7 cellular contexts compared by ENCODE assay signal in the genomic region with DNA sequence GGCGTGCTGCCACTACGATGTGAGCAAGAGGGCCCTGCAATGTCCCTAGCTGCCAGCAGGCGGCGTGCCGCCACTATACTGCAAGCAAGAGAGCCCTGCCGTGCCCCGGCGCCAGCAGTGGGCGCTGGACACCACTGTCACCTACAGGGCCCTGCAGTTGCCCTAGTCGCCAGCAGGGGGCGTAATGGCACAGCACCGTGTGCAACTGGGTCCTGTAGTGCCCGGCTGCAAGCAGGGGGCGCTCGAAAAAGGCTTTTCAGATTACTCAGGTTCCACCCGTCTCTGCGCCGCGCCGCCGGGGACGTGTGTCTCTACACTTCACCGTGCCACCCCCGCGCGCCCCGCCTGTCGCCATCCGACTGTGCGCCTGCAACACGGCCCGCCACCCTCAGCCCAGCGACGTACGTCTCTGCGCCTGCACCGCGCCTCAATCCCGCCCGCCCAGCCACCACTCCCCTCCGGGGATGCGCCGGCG.
A peak's percentile ranks its signal among the peaks of the same experiment; 100 is the strongest.
DNase-seq lines count a peak whose midpoint lies in the region; ATAC-seq and TF ChIP-seq lines count a peak whose summit lies in the region.

No MANE protein-coding gene starts in this region.

- no peak overlapping the region for H3K4me3 ChIP-seq in gastrocnemius medialis

- no peaks in the 10 kb centered on the region for H3K4me1 ChIP-seq in gastrocnemius medialis

- H3K9me3 ChIP-seq in gastrocnemius medialis: no peaks in the 10 kb centered on the region

- TF ChIP-seq POLR2A in erythroblast (IDR thresholded peaks at IDR 0.05; ENCODE audit: low read length) (no peak), gastrocnemius medialis (IDR thresholded peaks at IDR 0.05) (no peak)

- ATAC-seq in gastrocnemius medialis (no peak), HG03159 (IDR thresholded peaks at IDR 0.05; ENCODE audit: unreplicated experiment) (no peak)

- H3K36me3 ChIP-seq in gastrocnemius medialis: no peaks in the 10 kb centered on the region

- TF ChIP-seq CTCF in GM20000 (IDR thresholded peaks at IDR 0.05; ENCODE audit: extremely low read depth, missing control alignments): peak; percentile 20
- peak in 2 of 5 experiments; percentile 40 to 47 for TF ChIP-seq CTCF in gastrocnemius medialis (IDR thresholded peaks at IDR 0.05 in 4 of 5, conservative IDR thresholded peaks at IDR 0.05 in 1 of 5)

- no peak for DNase-seq in GM20000 (ENCODE audit: low spot score)
- DNase-seq in SK-MEL-5 (ENCODE audit: low read depth, low spot score): peak; percentile 20
- DNase-seq in erythroblast (lab: John Stamatoyannopoulos, UW): peak; percentile 58 to 67
- peak; percentile 49 to 65 for DNase-seq in stimulated activated CD4-positive, alpha-beta T cell treated with anti-CD3 and anti-CD28 coated beads, Interleukin-2, amount 100 ng/mL, for 24 hours
- DNase-seq in gastrocnemius medialis: no peak
- DNase-seq in NCI-H510A (lab: John Stamatoyannopoulos, UW): no peak

- H3K27me3 ChIP-seq in gastrocnemius medialis: no peaks in the 10 kb centered on the region

- in situ Hi-C loops in SK-MEL-5 (cut with HindIII; ENCODE audit: low pct_unique_long_range_greater_than_20kb, low sequenced_read_pairs) (no loop called here), gastrocnemius medialis (cut with MboI; ENCODE audit: low sequenced_read_pairs in 4 of 4) (no loop called here)

- intact Hi-C loops in gastrocnemius medialis (cut with DNase I; ENCODE audit: low total_unique reads): no loop called here

- no peak overlapping the region for H3K27ac ChIP-seq in gastrocnemius medialis

Comparison
In these comparisons a context has a peak if more than half of its experiments do, and no peak if none do; other contexts are left out.
1. DNase-seq: peak in SK-MEL-5 (single experiment), erythroblast (2 of 2) and stimulated activated CD4-positive, alpha-beta T cell treated with anti-CD3 and anti-CD28 coated beads, Interleukin-2, amount 100 ng/mL, for 24 hours (2 of 2); none in GM20000 (single experiment), gastrocnemius medialis (0 of 2) and NCI-H510A (single experiment).